In genomic region chr18:35592298-35592697, GRCh38 we compare ENCODE assay signal across 9 cellular contexts. TPM values are rescaled to one million over a fixed set of nuclear protein-coding genes. Genes with fewer than 3 reads are reported as not detected.
A peak's percentile ranks its signal among the peaks of the same experiment; 100 is the strongest.
DNase-seq lines count a peak whose midpoint lies in the region; ATAC-seq and TF ChIP-seq lines count a peak whose summit lies in the region.
"Had no signal": no experiment of that assay in that cellular context is flagged by ENCODE, and none has a peak within 500 bp of the region (broad histone marks: within the 10 kb centered on the region; RNA-seq: fewer than 3 reads in every experiment).

No MANE protein-coding gene starts in this region.

- peak overlapping the region; percentile 9 for H3K4ac ChIP-seq in trophoblast cell (ENCODE audit: low read depth, low read length)

- no peak overlapping the region for H3K9ac ChIP-seq in trophoblast cell (ENCODE audit: low read length)

- H2AFZ ChIP-seq in trophoblast cell (ENCODE audit: insufficient read depth, low read length, poor library complexity): no peak overlapping the region

- TF ChIP-seq CTCF in coronary artery (IDR thresholded peaks at IDR 0.05): no peak
- no peak for TF ChIP-seq CTCF in esophagus muscularis mucosa (IDR thresholded peaks at IDR 0.05)

- no peak overlapping the region for H2BK120ac ChIP-seq in trophoblast cell (ENCODE audit: insufficient read depth, low read length, poor library complexity)

- H4K91ac ChIP-seq in trophoblast cell (ENCODE audit: low read depth, low read length): no peak overlapping the region

- peaks cover 20% of the 10 kb centered on the region for H3K4me1 Mint-ChIP-seq in activated CD4-positive, alpha-beta memory T cell treated with anti-CD3 and anti-CD28 coated beads for 36 hours (ENCODE audit: low read depth)
- peaks cover 6% of the 10 kb centered on the region for H3K4me1 Mint-ChIP-seq in activated CD4-positive, alpha-beta memory T cell treated with anti-CD3 and anti-CD28 coated beads, Interleukin-2, amount 10 ng/mL, durations not matched to agents 7 days and 5 days

- H3K9me3 ChIP-seq in trophoblast cell (ENCODE audit: insufficient read depth, low read depth, low read length): no peaks in the 10 kb centered on the region
- peaks cover 0 to 9% (median 4%) of the 10 kb centered on the region in 4 donors for H3K9me3 ChIP-seq in esophagus muscularis mucosa

- peaks cover 1% of the 10 kb centered on the region for H3K79me2 ChIP-seq in trophoblast cell (ENCODE audit: control insufficient read depth, insufficient read depth, low read length, poor library complexity)

- H3K27ac ChIP-seq in trophoblast cell (ENCODE audit: low read depth, low read length) (no peak overlapping the region), coronary artery (no peak overlapping the region), esophagus muscularis mucosa (replicated peaks in 1 of 4) (no peak overlapping the region)

- H4K12ac ChIP-seq in trophoblast cell (ENCODE audit: low read depth, low read length): no peak overlapping the region

- H3K4me3 Mint-ChIP-seq in activated CD4-positive, alpha-beta memory T cell treated with anti-CD3 and anti-CD28 coated beads for 36 hours: no peak overlapping the region
- H3K4me3 Mint-ChIP-seq in activated CD4-positive, alpha-beta memory T cell treated with anti-CD3 and anti-CD28 coated beads, Interleukin-2, amount 10 ng/mL, durations not matched to agents 7 days and 5 days: no peak overlapping the region
- H3K4me3 Mint-ChIP-seq: neural crest cell had no signal

- H3K36me3 ChIP-seq in trophoblast cell (ENCODE audit: control insufficient read depth in 1 of 2, insufficient read depth in 2 of 2, low read length in 2 of 2) (no peaks in the 10 kb centered on the region), esophagus muscularis mucosa (no peaks in the 10 kb centered on the region)

- no peak for TF ChIP-seq EP300 in esophagus muscularis mucosa (IDR thresholded peaks at IDR 0.05)

- H3K4me3 ChIP-seq in trophoblast cell (ENCODE audit: low read depth, low read length) (no peak overlapping the region), coronary artery (no peak overlapping the region), esophagus muscularis mucosa (no peak overlapping the region)

- DNase-seq in activated CD4-positive, alpha-beta memory T cell treated with anti-CD3 and anti-CD28 coated beads for 36 hours: peak; percentile 18
- no peak for DNase-seq in activated CD4-positive, alpha-beta memory T cell treated with anti-CD3 and anti-CD28 coated beads, Interleukin-2, amount 10 ng/mL, durations not matched to agents 7 days and 5 days
- DNase-seq in trophoblast cell (no peak), NCI-H1092 treated with DMSO at 0.1 percent for 48 hours (lab: John Stamatoyannopoulos, UW) (no peak), coronary artery (ENCODE audit: low spot score) (no peak), esophagus muscularis mucosa (ENCODE audit: extremely low spot score) (no peak)

- H3K4me1 ChIP-seq in trophoblast cell (ENCODE audit: control insufficient read depth in 1 of 2, insufficient read depth in 2 of 2, low read length in 2 of 2): peaks cover 0 to 4% of the 10 kb centered on the region in 2 experiments
- peaks cover 22 to 42% (median 36%) of the 10 kb centered on the region in 4 donors for H3K4me1 ChIP-seq in esophagus muscularis mucosa

- peaks cover 10% of the 10 kb centered on the region for H3K9me3 Mint-ChIP-seq in activated CD4-positive, alpha-beta memory T cell treated with anti-CD3 and anti-CD28 coated beads for 36 hours
- peaks cover 11% of the 10 kb centered on the region for H3K9me3 Mint-ChIP-seq in activated CD4-positive, alpha-beta memory T cell treated with anti-CD3 and anti-CD28 coated beads, Interleukin-2, amount 10 ng/mL, durations not matched to agents 7 days and 5 days

- peaks cover 9% of the 10 kb centered on the region for H3K36me3 Mint-ChIP-seq in activated CD4-positive, alpha-beta memory T cell treated with anti-CD3 and anti-CD28 coated beads for 36 hours
- peaks cover 18% of the 10 kb centered on the region for H3K36me3 Mint-ChIP-seq in activated CD4-positive, alpha-beta memory T cell treated with anti-CD3 and anti-CD28 coated beads, Interleukin-2, amount 10 ng/mL, durations not matched to agents 7 days and 5 days (ENCODE audit: low read depth)

- no peak overlapping the region for H2AK5ac ChIP-seq in trophoblast cell (ENCODE audit: low read length)

- H3K27me3 ChIP-seq in trophoblast cell (ENCODE audit: insufficient read depth, low read length) (no peaks in the 10 kb centered on the region), esophagus muscularis mucosa (no peaks in the 10 kb centered on the region)

- POLR2A ChIA-PET in activated CD4-positive, alpha-beta memory T cell treated with anti-CD3 and anti-CD28 coated beads for 36 hours (lab: Charles Lee): no interaction called here
- POLR2A ChIA-PET in activated CD4-positive, alpha-beta memory T cell treated with anti-CD3 and anti-CD28 coated beads, Interleukin-2, amount 10 ng/mL, durations not matched to agents 7 days and 5 days (lab: Charles Lee): no interaction called here

- no peak overlapping the region for H4K8ac ChIP-seq in trophoblast cell (ENCODE audit: low read depth, low read length)

- no peak overlapping the region for H3K14ac ChIP-seq in trophoblast cell (ENCODE audit: low read length)

- no peak overlapping the region for H3K4me2 ChIP-seq in trophoblast cell (ENCODE audit: low read length)

- no peak overlapping the region for H3K27ac Mint-ChIP-seq in activated CD4-positive, alpha-beta memory T cell treated with anti-CD3 and anti-CD28 coated beads for 36 hours
- no peak overlapping the region for H3K27ac Mint-ChIP-seq in activated CD4-positive, alpha-beta memory T cell treated with anti-CD3 and anti-CD28 coated beads, Interleukin-2, amount 10 ng/mL, durations not matched to agents 7 days and 5 days

- CTCF ChIA-PET in activated CD4-positive, alpha-beta memory T cell treated with anti-CD3 and anti-CD28 coated beads for 36 hours (lab: Charles Lee): no interaction called here
- CTCF ChIA-PET in activated CD4-positive, alpha-beta memory T cell treated with anti-CD3 and anti-CD28 coated beads, Interleukin-2, amount 10 ng/mL, durations not matched to agents 7 days and 5 days (lab: Charles Lee): no interaction called here

- ATAC-seq in HG02588 (IDR thresholded peaks at IDR 0.05; ENCODE audit: unreplicated experiment) (peak; percentile 99), HG03558 (IDR thresholded peaks at IDR 0.05; ENCODE audit: extremely low read depth, unreplicated experiment) (peak; percentile 96)

- no peak for TF ChIP-seq POLR2A in esophagus muscularis mucosa (IDR thresholded peaks at IDR 0.05; ENCODE audit: low read depth)

- no peak overlapping the region for H3K23ac ChIP-seq in trophoblast cell (ENCODE audit: low read length)

- H3K27me3 Mint-ChIP-seq in activated CD4-positive, alpha-beta memory T cell treated with anti-CD3 and anti-CD28 coated beads for 36 hours: no peaks in the 10 kb centered on the region
- no peaks in the 10 kb centered on the region for H3K27me3 Mint-ChIP-seq in activated CD4-positive, alpha-beta memory T cell treated with anti-CD3 and anti-CD28 coated beads, Interleukin-2, amount 10 ng/mL, durations not matched to agents 7 days and 5 days

- no peak overlapping the region for H2BK12ac ChIP-seq in trophoblast cell (ENCODE audit: low read length)

- no peak overlapping the region for H3K18ac ChIP-seq in trophoblast cell (ENCODE audit: low read length)

- intact Hi-C loops in activated CD4-positive, alpha-beta memory T cell treated with anti-CD3 and anti-CD28 coated beads for 36 hours (cut with micrococcal nuclease): no loop called here
- intact Hi-C loops in esophagus muscularis mucosa (cut with DNase I): no loop called here

- no peaks in the 10 kb centered on the region for H3K79me1 ChIP-seq in trophoblast cell (ENCODE audit: low read length)

- no peak overlapping the region for H2BK5ac ChIP-seq in trophoblast cell (ENCODE audit: low read depth, low read length, poor library complexity)

RNA-seq across cellular contexts. Expression of gene GALNT1, which starts 10.8 kb away (rescaled TPM):
- total RNA-seq in activated CD4-positive, alpha-beta memory T cell treated with anti-CD3 and anti-CD28 coated beads for 36 hours: 10 to 100 TPM; 37.2 to 38.2 TPM
- total RNA-seq in activated CD4-positive, alpha-beta memory T cell treated with anti-CD3 and anti-CD28 coated beads, Interleukin-2, amount 10 ng/mL, durations not matched to agents 7 days and 5 days: 10 to 100 TPM; 44.0 to 47.3 TPM
- 155 and 163 TPM in 2 replicates for polyA plus RNA-seq in trophoblast cell (2013)
- total RNA-seq in esophagus muscularis mucosa: 10 to 100 TPM; 26.4 to 34.5 (median 31.6) TPM
